1 cellular context compared by ENCODE assay signal in the genomic region with DNA sequence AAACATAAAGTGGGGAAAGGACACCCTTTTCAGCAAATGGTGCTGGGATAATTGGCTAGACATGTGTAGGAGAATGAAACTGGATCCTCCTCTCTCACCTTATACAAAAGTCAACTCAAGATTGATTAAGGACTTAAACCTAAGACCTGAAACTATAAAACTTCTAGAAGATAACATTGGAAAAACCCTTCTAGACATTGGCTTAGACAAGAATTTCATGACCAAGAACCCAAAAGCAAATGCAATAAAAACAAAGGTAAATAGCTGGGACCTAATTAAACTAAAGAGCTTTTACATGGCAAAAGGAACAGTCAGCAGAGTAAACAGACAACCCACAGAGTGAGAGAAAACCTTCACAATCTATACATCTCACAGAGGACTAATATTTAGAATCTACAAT. TPM values are rescaled to one million over a fixed set of nuclear protein-coding genes. Genes with fewer than 3 reads are reported as not detected.
"Had no signal": no experiment of that assay in that cellular context is flagged by ENCODE, and none has a peak within 500 bp of the region (broad histone marks: within the 10 kb centered on the region; RNA-seq: fewer than 3 reads in every experiment).

No MANE protein-coding gene starts in this region.

RNA-seq across cellular contexts. Expression of a gene that starts 55.4 kb away (rescaled TPM):
- total RNA-seq: T-helper 1 cell treated with Interleukin-12 subunit alpha and Interleukin-12 subunit beta and Interleukin-4 antibody, amounts not matched to agents 30 ng/mL and 1 ng/mL, for 36 hours had no signal
